ENCODE assay signal across 1 cellular context in the genomic region with DNA sequence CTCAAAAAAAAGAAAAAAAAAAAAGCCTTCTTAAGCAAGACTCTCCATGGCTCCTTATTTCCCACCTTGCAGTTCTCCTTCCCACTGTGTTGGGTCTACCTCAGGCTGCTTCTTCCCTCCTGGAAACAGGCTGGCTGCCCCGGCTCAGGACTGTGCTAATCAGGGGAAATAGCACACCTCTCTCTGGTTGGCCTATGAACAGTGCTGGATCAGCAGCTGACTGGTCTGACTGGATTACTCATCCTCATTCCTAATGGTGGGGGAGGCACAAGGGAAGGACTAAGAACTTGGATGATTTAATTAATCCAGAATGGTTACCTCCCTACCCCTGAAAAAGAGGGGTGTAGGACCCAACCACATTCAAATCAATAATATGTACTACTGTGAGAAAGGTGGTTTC.
TF ChIP-seq lines count a peak whose summit lies in the region.

No MANE protein-coding gene starts in this region.

TF ChIP-seq in HepG2, 621 proteins besides CTCF, POLR2A, EP300 and RAD21 (continues in another document):
- TF ChIP-seq, protein P1, sequence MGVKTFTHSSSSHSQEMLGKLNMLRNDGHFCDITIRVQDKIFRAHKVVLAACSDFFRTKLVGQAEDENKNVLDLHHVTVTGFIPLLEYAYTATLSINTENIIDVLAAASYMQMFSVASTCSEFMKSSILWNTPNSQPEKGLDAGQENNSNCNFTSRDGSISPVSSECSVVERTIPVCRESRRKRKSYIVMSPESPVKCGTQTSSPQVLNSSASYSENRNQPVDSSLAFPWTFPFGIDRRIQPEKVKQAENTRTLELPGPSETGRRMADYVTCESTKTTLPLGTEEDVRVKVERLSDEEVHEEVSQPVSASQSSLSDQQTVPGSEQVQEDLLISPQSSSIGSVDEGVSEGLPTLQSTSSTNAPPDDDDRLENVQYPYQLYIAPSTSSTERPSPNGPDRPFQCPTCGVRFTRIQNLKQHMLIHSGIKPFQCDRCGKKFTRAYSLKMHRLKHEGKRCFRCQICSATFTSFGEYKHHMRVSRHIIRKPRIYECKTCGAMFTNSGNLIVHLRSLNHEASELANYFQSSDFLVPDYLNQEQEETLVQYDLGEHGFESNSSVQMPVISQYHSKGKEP (CRISPR knock-in tag; IDR thresholded peaks at IDR 0.05), result no peak
- TF ChIP-seq GMEB1 (CRISPR knock-in tag; IDR thresholded peaks at IDR 0.05; ENCODE audit: borderline replicate concordance), result no peak
- no peak for TF ChIP-seq ARID4A (CRISPR knock-in tag; IDR thresholded peaks at IDR 0.05; ENCODE audit: borderline replicate concordance)
- TF ChIP-seq ZSCAN22 (CRISPR knock-in tag; IDR thresholded peaks at IDR 0.05), result no peak
- TF ChIP-seq DDIT3 (CRISPR knock-in tag; IDR thresholded peaks at IDR 0.05), result no peak
- TF ChIP-seq BRCA1 (CRISPR knock-in tag; IDR thresholded peaks at IDR 0.05), result no peak
- TF ChIP-seq SAP130 (CRISPR knock-in tag; IDR thresholded peaks at IDR 0.05; ENCODE audit: low read depth), result peak; percentile 34; the same call in 1 of the 2 replicates
- no peak for TF ChIP-seq ZNF556 (CRISPR knock-in tag; IDR thresholded peaks at IDR 0.05; ENCODE audit: borderline replicate concordance)
- TF ChIP-seq, protein P2, sequence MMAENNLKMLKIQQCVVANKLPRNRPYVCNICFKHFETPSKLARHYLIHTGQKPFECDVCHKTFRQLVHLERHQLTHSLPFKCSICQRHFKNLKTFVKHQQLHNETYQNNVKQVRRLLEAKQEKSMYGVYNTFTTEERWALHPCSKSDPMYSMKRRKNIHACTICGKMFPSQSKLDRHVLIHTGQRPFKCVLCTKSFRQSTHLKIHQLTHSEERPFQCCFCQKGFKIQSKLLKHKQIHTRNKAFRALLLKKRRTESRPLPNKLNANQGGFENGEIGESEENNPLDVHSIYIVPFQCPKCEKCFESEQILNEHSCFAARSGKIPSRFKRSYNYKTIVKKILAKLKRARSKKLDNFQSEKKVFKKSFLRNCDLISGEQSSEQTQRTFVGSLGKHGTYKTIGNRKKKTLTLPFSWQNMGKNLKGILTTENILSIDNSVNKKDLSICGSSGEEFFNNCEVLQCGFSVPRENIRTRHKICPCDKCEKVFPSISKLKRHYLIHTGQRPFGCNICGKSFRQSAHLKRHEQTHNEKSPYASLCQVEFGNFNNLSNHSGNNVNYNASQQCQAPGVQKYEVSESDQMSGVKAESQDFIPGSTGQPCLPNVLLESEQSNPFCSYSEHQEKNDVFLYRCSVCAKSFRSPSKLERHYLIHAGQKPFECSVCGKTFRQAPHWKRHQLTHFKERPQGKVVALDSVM (CRISPR knock-in tag; IDR thresholded peaks at IDR 0.05), result no peak
- TF ChIP-seq SATB2 (CRISPR knock-in tag; IDR thresholded peaks at IDR 0.05), result no peak
- TF ChIP-seq, protein P3, sequence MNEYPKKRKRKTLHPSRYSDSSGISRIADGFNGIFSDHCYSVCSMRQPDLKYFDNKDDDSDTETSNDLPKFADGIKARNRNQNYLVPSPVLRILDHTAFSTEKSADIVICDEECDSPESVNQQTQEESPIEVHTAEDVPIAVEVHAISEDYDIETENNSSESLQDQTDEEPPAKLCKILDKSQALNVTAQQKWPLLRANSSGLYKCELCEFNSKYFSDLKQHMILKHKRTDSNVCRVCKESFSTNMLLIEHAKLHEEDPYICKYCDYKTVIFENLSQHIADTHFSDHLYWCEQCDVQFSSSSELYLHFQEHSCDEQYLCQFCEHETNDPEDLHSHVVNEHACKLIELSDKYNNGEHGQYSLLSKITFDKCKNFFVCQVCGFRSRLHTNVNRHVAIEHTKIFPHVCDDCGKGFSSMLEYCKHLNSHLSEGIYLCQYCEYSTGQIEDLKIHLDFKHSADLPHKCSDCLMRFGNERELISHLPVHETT (CRISPR knock-in tag; conservative IDR thresholded peaks at IDR 0.05), result no peak
- TF ChIP-seq PITX1 (CRISPR knock-in tag; IDR thresholded peaks at IDR 0.05), result no peak
- no peak for TF ChIP-seq ZNF230 (CRISPR knock-in tag; IDR thresholded peaks at IDR 0.05)
- no peak for TF ChIP-seq JUNB (CRISPR knock-in tag; IDR thresholded peaks at IDR 0.05; ENCODE audit: borderline replicate concordance)
- no peak for TF ChIP-seq ZNF510 (CRISPR knock-in tag; IDR thresholded peaks at IDR 0.05; ENCODE audit: low read depth)
- no peak for TF ChIP-seq IRX3 (CRISPR knock-in tag; IDR thresholded peaks at IDR 0.05; ENCODE audit: borderline replicate concordance, low read depth)
- no peak for TF ChIP-seq GTF3A (CRISPR knock-in tag; conservative IDR thresholded peaks at IDR 0.05)
- no peak for TF ChIP-seq HNF1B (CRISPR knock-in tag; IDR thresholded peaks at IDR 0.05)
- TF ChIP-seq, protein P4, sequence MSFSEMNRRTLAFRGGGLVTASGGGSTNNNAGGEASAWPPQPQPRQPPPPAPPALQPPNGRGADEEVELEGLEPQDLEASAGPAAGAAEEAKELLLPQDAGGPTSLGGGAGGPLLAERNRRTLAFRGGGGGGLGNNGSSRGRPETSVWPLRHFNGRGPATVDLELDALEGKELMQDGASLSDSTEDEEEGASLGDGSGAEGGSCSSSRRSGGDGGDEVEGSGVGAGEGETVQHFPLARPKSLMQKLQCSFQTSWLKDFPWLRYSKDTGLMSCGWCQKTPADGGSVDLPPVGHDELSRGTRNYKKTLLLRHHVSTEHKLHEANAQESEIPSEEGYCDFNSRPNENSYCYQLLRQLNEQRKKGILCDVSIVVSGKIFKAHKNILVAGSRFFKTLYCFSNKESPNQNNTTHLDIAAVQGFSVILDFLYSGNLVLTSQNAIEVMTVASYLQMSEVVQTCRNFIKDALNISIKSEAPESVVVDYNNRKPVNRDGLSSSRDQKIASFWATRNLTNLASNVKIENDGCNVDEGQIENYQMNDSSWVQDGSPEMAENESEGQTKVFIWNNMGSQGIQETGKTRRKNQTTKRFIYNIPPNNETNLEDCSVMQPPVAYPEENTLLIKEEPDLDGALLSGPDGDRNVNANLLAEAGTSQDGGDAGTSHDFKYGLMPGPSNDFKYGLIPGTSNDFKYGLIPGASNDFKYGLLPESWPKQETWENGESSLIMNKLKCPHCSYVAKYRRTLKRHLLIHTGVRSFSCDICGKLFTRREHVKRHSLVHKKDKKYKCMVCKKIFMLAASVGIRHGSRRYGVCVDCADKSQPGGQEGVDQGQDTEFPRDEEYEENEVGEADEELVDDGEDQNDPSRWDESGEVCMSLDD (CRISPR knock-in tag; IDR thresholded peaks at IDR 0.05; ENCODE audit: borderline replicate concordance), result no peak
- no peak for TF ChIP-seq ZNF740 (CRISPR knock-in tag; IDR thresholded peaks at IDR 0.05)
- no peak for TF ChIP-seq SNAPC4 (CRISPR knock-in tag; IDR thresholded peaks at IDR 0.05)
- no peak for TF ChIP-seq KDM5B (CRISPR knock-in tag; IDR thresholded peaks at IDR 0.05; ENCODE audit: borderline replicate concordance)
- TF ChIP-seq, protein P5, sequence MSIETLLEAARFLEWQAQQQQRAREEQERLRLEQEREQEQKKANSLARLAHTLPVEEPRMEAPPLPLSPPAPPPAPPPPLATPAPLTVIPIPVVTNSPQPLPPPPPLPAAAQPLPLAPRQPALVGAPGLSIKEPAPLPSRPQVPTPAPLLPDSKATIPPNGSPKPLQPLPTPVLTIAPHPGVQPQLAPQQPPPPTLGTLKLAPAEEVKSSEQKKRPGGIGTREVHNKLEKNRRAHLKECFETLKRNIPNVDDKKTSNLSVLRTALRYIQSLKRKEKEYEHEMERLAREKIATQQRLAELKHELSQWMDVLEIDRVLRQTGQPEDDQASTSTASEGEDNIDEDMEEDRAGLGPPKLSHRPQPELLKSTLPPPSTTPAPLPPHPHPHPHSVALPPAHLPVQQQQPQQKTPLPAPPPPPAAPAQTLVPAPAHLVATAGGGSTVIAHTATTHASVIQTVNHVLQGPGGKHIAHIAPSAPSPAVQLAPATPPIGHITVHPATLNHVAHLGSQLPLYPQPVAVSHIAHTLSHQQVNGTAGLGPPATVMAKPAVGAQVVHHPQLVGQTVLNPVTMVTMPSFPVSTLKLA (IDR thresholded peaks at IDR 0.05), result no peak
- TF ChIP-seq PRPF4 (IDR thresholded peaks at IDR 0.05; ENCODE audit: low read depth, low read length, poor library complexity, severe bottlenecking), result no peak
- TF ChIP-seq KLF9 (CRISPR knock-in tag; IDR thresholded peaks at IDR 0.05; ENCODE audit: low read depth), result no peak
